13 cellular contexts compared by ENCODE assay signal in genomic region chr9:16039988-16040761, GRCh38.
DNase-seq lines count a peak whose midpoint lies in the region; ATAC-seq and TF ChIP-seq lines count a peak whose summit lies in the region.
"Had no signal": no experiment of that assay in that cellular context is flagged by ENCODE, and none has a peak within 500 bp of the region (broad histone marks: within the 10 kb centered on the region; RNA-seq: fewer than 3 reads in every experiment).

No MANE protein-coding gene starts in this region.

- no peak for ATAC-seq in GM21528 (IDR thresholded peaks at IDR 0.05; ENCODE audit: low FRiP score, unreplicated experiment)

- no peak overlapping the region for H3K4me3 ChIP-seq in HUES64 (ENCODE audit: low read length)
- no peak overlapping the region for H3K4me3 ChIP-seq in choroid plexus epithelial cell (ENCODE audit: low read depth, low read length)

- H3K27me3 ChIP-seq in HUES64 (ENCODE audit: insufficient read depth, low read length), result no peaks in the 10 kb centered on the region

- H3K4me1 Mint-ChIP-seq in Calu3 (ENCODE audit: low read depth, unreplicated experiment) (peaks cover 11% of the 10 kb centered on the region), nephron progenitor cell (peaks cover 76% of the 10 kb centered on the region)
- no peaks in the 10 kb centered on the region for H3K4me1 Mint-ChIP-seq in activated CD4-positive, alpha-beta T cell treated with anti-CD3 and anti-CD28 coated beads, Interleukin-2, amount 10 ng/mL, durations not matched to agents 7 days and 5 days

- H3K9ac ChIP-seq in HUES64 (ENCODE audit: low read depth, low read length), result no peak overlapping the region; the same call in 1 of the 2 replicates

- H3K36me3 ChIP-seq in HUES64 (ENCODE audit: insufficient read depth, low read length), result no peaks in the 10 kb centered on the region

- BruUV-seq in Calu3 (replicated peaks; lab: Mats Ljungman, UMichigan), result no TSS peak

- H3K27me3 Mint-ChIP-seq in Calu3 (ENCODE audit: unreplicated experiment) (no peaks in the 10 kb centered on the region), nephron progenitor cell (ENCODE audit: low read depth, poor library complexity) (no peaks in the 10 kb centered on the region)
- no peaks in the 10 kb centered on the region for H3K27me3 Mint-ChIP-seq in activated CD4-positive, alpha-beta T cell treated with anti-CD3 and anti-CD28 coated beads, Interleukin-2, amount 10 ng/mL, durations not matched to agents 7 days and 5 days

- H3K9me3 ChIP-seq in HUES64 (ENCODE audit: insufficient read depth, low read depth, low read length), result no peaks in the 10 kb centered on the region

- TF ChIP-seq CTCF in Calu3 (IDR thresholded peaks at IDR 0.05; ENCODE audit: unreplicated experiment) (no peak), choroid plexus epithelial cell (conservative IDR thresholded peaks at IDR 0.05; ENCODE audit: low read depth, low read length) (no peak), nephron progenitor cell (IDR thresholded peaks at IDR 0.05) (no peak)

- no peak overlapping the region for H3K4me3 Mint-ChIP-seq in Calu3 (ENCODE audit: low read depth, unreplicated experiment)
- H3K4me3 Mint-ChIP-seq in nephron progenitor cell, result peak overlapping the region; percentile 58
- H3K4me3 Mint-ChIP-seq in activated CD4-positive, alpha-beta T cell treated with anti-CD3 and anti-CD28 coated beads, Interleukin-2, amount 10 ng/mL, durations not matched to agents 7 days and 5 days, result no peak overlapping the region

- CTCF ChIA-PET in Calu3 (lab: Charles Lee), result no interaction called here
- CTCF ChIA-PET in activated CD4-positive, alpha-beta T cell treated with anti-CD3 and anti-CD28 coated beads, Interleukin-2, amount 10 ng/mL, durations not matched to agents 7 days and 5 days (lab: Charles Lee), result interaction anchor here (0.6 kb wide), 2 partner anchors 9 to 192 kb away, joined by 3 to 5 read pairs; no protein-coding TSS in a partner anchor

- H3K9me3 Mint-ChIP-seq in Calu3 (ENCODE audit: low read depth, unreplicated experiment) (no peaks in the 10 kb centered on the region), nephron progenitor cell (peaks cover 11% of the 10 kb centered on the region)
- no peaks in the 10 kb centered on the region for H3K9me3 Mint-ChIP-seq in activated CD4-positive, alpha-beta T cell treated with anti-CD3 and anti-CD28 coated beads, Interleukin-2, amount 10 ng/mL, durations not matched to agents 7 days and 5 days

- 38% methylated on average over 10 of the region's 10 CpGs for WGBS in HUES64

- peak overlapping the region; percentile 74 for H3K27ac ChIP-seq in HUES64 (ENCODE audit: low read depth, low read length)
- H3K27ac ChIP-seq: epithelial cell of prostate had no signal

- POLR2A ChIA-PET in activated CD4-positive, alpha-beta T cell treated with anti-CD3 and anti-CD28 coated beads, Interleukin-2, amount 10 ng/mL, durations not matched to agents 7 days and 5 days (lab: Charles Lee), result no interaction called here

- intact Hi-C loops in Calu3 (cut with micrococcal nuclease; ENCODE audit: unreplicated experiment), result no loop called here

- DNase-seq in Calu3, result peak; percentile 12
- peak; percentile 90 for DNase-seq in choroid plexus epithelial cell (ENCODE audit: low read depth)
- peak; percentile 51 for DNase-seq in nephron progenitor cell
- no peak for DNase-seq in stimulated activated CD4-positive, alpha-beta T cell treated with anti-CD3 and anti-CD28 coated beads, Interleukin-2, amount 100 ng/mL, for 24 hours
- no peak for DNase-seq in DMS114 treated with DMSO at 0.1 percent for 48 hours (lab: John Stamatoyannopoulos, UW; ENCODE audit: unreplicated experiment)
- no peak for DNase-seq in activated CD4-positive, alpha-beta T cell treated with anti-CD3 and anti-CD28 coated beads, Interleukin-2, amount 10 ng/mL, durations not matched to agents 7 days and 5 days
- DNase-seq: activated CD8-positive, alpha-beta memory T cell treated with anti-CD3 and anti-CD28 coated beads, Interleukin-2, amount 50 U/mL, for 4 hours; kidney; NCI-H2029; stimulated activated CD4-positive, alpha-beta T cell treated with anti-CD3 and anti-CD28 coated beads, Interleukin-4, amount 100 ng/mL, for 4 hours had no signal

- H3K27ac Mint-ChIP-seq in Calu3 (ENCODE audit: unreplicated experiment) (no peak overlapping the region), nephron progenitor cell (no peak overlapping the region)
- no peak overlapping the region for H3K27ac Mint-ChIP-seq in activated CD4-positive, alpha-beta T cell treated with anti-CD3 and anti-CD28 coated beads, Interleukin-2, amount 10 ng/mL, durations not matched to agents 7 days and 5 days

- H3K4me1 ChIP-seq in HUES64 (ENCODE audit: insufficient read depth, low read length), result peaks cover 24% of the 10 kb centered on the region

- H3K36me3 Mint-ChIP-seq in Calu3 (ENCODE audit: insufficient read depth, unreplicated experiment), result no peaks in the 10 kb centered on the region
- peaks cover 8% of the 10 kb centered on the region for H3K36me3 Mint-ChIP-seq in nephron progenitor cell (ENCODE audit: low read depth)
- H3K36me3 Mint-ChIP-seq in activated CD4-positive, alpha-beta T cell treated with anti-CD3 and anti-CD28 coated beads, Interleukin-2, amount 10 ng/mL, durations not matched to agents 7 days and 5 days (ENCODE audit: low read depth), result no peaks in the 10 kb centered on the region

Comparison
In these comparisons a context has a peak if more than half of its experiments do, and no peak if none do; other contexts are left out.
1. DNase-seq: peak in Calu3 (single experiment), choroid plexus epithelial cell (single experiment) and nephron progenitor cell (single experiment); none in stimulated activated CD4-positive, alpha-beta T cell treated with anti-CD3 and anti-CD28 coated beads, Interleukin-2, amount 100 ng/mL, for 24 hours (0 of 2), DMS114 treated with DMSO at 0.1 percent for 48 hours (single experiment) and activated CD4-positive, alpha-beta T cell treated with anti-CD3 and anti-CD28 coated beads, Interleukin-2, amount 10 ng/mL, durations not matched to agents 7 days and 5 days (single experiment).